30 cellular contexts compared by ENCODE assay signal in genomic region chr7:121488251-121488650, GRCh38.
"Had no signal": no experiment of that assay in that cellular context is flagged by ENCODE, and none has a peak within 500 bp of the region (broad histone marks: within the 10 kb centered on the region; RNA-seq: fewer than 3 reads in every experiment).

No MANE protein-coding gene starts in this region.

- H3K4me3 ChIP-seq: ascending aorta, esophagus muscularis mucosa, heart right ventricle, psoas muscle, sigmoid colon, tibial nerve had no signal

- H3K4me1 ChIP-seq: ascending aorta, parathyroid adenoma, psoas muscle had no signal

- H3K36me3 ChIP-seq: ascending aorta, brain microvascular endothelial cell, esophagus muscularis mucosa, heart right ventricle, sigmoid colon, tibial nerve had no signal

- DNase-seq: activated CD4-positive, alpha-beta T cell treated with anti-CD3 and anti-CD28 coated beads for 36 hours; activated CD4-positive, CD25-positive, alpha-beta regulatory T cell; activated CD8-positive, alpha-beta memory T cell treated with anti-CD3 and anti-CD28 coated beads, Interleukin-2, amount 10 ng/mL, durations not matched to agents 7 days and 5 days; activated CD8-positive, alpha-beta T cell treated with anti-CD3 and anti-CD28 coated beads, Interleukin-2, amount 10 ng/mL, durations not matched to agents 7 days and 5 days; activated naive CD4-positive, alpha-beta T cell; activated naive CD8-positive, alpha-beta T cell treated with anti-CD3 and anti-CD28 coated beads, Interleukin-2, amount 10 ng/mL, durations not matched to agents 7 days and 5 days; activated T-cell treated with anti-CD3 and anti-CD28 coated beads, Interleukin-2, amount 50 U/mL, for 48 hours; brain microvascular endothelial cell; caudate nucleus; cortex of kidney; endodermal cell; foreskin melanocyte; heart right ventricle; left ventricle myocardium superior; naive thymus-derived CD8-positive, alpha-beta T cell; nucleus accumbens; psoas muscle; sigmoid colon; stimulated activated CD4-positive, alpha-beta T cell treated with anti-CD3 and anti-CD28 coated beads, Interleukin-15, amount 100 ng/mL, for 24 hours; stimulated activated CD4-positive, alpha-beta T cell treated with anti-CD3 and anti-CD28 coated beads, Interleukin-2, amount 100 ng/mL, for 24 hours; stimulated activated naive B cell treated with anti-CD40 and anti-IgM and Interleukin-4, amounts not matched to agents 10 μg/mL and 1 μg/mL and 100 μg/mL, for 72 hours; T-cell had no signal

- H3K27me3 ChIP-seq: ascending aorta, brain microvascular endothelial cell, esophagus muscularis mucosa, heart right ventricle, sigmoid colon, tibial nerve had no signal

- H3K9ac ChIP-seq: parathyroid adenoma had no signal

- H3K4me3 Mint-ChIP-seq: activated CD4-positive, alpha-beta T cell treated with anti-CD3 and anti-CD28 coated beads for 36 hours; activated CD8-positive, alpha-beta memory T cell treated with anti-CD3 and anti-CD28 coated beads, Interleukin-2, amount 10 ng/mL, durations not matched to agents 7 days and 5 days; activated CD8-positive, alpha-beta T cell treated with anti-CD3 and anti-CD28 coated beads, Interleukin-2, amount 10 ng/mL, durations not matched to agents 7 days and 5 days; activated naive CD8-positive, alpha-beta T cell treated with anti-CD3 and anti-CD28 coated beads, Interleukin-2, amount 10 ng/mL, durations not matched to agents 7 days and 5 days; endodermal cell; mesothelial cell of epicardium; naive thymus-derived CD8-positive, alpha-beta T cell; neural crest cell; stimulated activated naive B cell treated with anti-CD40 and anti-IgM and Interleukin-4, amounts not matched to agents 10 μg/mL and 1 μg/mL and 100 μg/mL, for 72 hours; T-cell; T-helper 2 cell treated with Interferon-gamma antibody and Interleukin-4, amounts not matched to agents 5 μg/mL and 100 μg/mL, for 36 hours had no signal

- H3K9me3 Mint-ChIP-seq: activated naive CD8-positive, alpha-beta T cell treated with anti-CD3 and anti-CD28 coated beads, Interleukin-2, amount 10 ng/mL, durations not matched to agents 7 days and 5 days; activated T-helper 2 cell treated with anti-CD3 and anti-CD28 coated beads, Interferon-gamma antibody, Interleukin-2, Interleukin-4, amounts not matched to agents 10 μg/mL and 5 μg/mL and 100 μg/mL, durations not matched to agents 14 hours and 24 hours and 36 hours; endodermal cell; naive thymus-derived CD8-positive, alpha-beta T cell; neural crest cell; stimulated activated naive B cell treated with anti-CD40 and anti-IgM and Interleukin-4, amounts not matched to agents 10 μg/mL and 1 μg/mL and 100 μg/mL, for 72 hours; T-cell; T-helper 2 cell treated with Interferon-gamma antibody and Interleukin-4, amounts not matched to agents 5 μg/mL and 100 μg/mL, for 36 hours had no signal

- H3K27ac Mint-ChIP-seq: activated CD4-positive, alpha-beta T cell treated with anti-CD3 and anti-CD28 coated beads for 36 hours; activated CD8-positive, alpha-beta memory T cell treated with anti-CD3 and anti-CD28 coated beads, Interleukin-2, amount 10 ng/mL, durations not matched to agents 7 days and 5 days; activated CD8-positive, alpha-beta T cell treated with anti-CD3 and anti-CD28 coated beads, Interleukin-2, amount 10 ng/mL, durations not matched to agents 7 days and 5 days; activated naive CD8-positive, alpha-beta T cell treated with anti-CD3 and anti-CD28 coated beads, Interleukin-2, amount 10 ng/mL, durations not matched to agents 7 days and 5 days; activated T-helper 2 cell treated with anti-CD3 and anti-CD28 coated beads, Interferon-gamma antibody, Interleukin-2, Interleukin-4, amounts not matched to agents 10 μg/mL and 5 μg/mL and 100 μg/mL, durations not matched to agents 14 hours and 24 hours and 36 hours; endodermal cell; mesothelial cell of epicardium; stimulated activated naive B cell treated with anti-CD40 and anti-IgM and Interleukin-4, amounts not matched to agents 10 μg/mL and 1 μg/mL and 100 μg/mL, for 72 hours; T-cell; T-helper 2 cell treated with Interferon-gamma antibody and Interleukin-4, amounts not matched to agents 5 μg/mL and 100 μg/mL, for 36 hours had no signal

- H3K27ac ChIP-seq: ascending aorta, brain microvascular endothelial cell, esophagus muscularis mucosa, heart right ventricle, parathyroid adenoma, psoas muscle, sigmoid colon, tibial nerve had no signal

- ATAC-seq: activated CD4-positive, alpha-beta T cell treated with anti-CD3 and anti-CD28 coated beads for 36 hours; activated CD8-positive, alpha-beta memory T cell treated with anti-CD3 and anti-CD28 coated beads, Interleukin-2, amount 10 ng/mL, durations not matched to agents 7 days and 5 days; activated CD8-positive, alpha-beta T cell treated with anti-CD3 and anti-CD28 coated beads, Interleukin-2, amount 10 ng/mL, durations not matched to agents 7 days and 5 days; heart right ventricle; left ventricle myocardium superior; naive thymus-derived CD8-positive, alpha-beta T cell; psoas muscle; stimulated activated naive B cell treated with anti-CD40 and anti-IgM and Interleukin-4, amounts not matched to agents 10 μg/mL and 1 μg/mL and 100 μg/mL, for 72 hours; T-cell had no signal

- H3K79me2 ChIP-seq: parathyroid adenoma had no signal

- H3K36me3 Mint-ChIP-seq: activated naive CD8-positive, alpha-beta T cell treated with anti-CD3 and anti-CD28 coated beads, Interleukin-2, amount 10 ng/mL, durations not matched to agents 7 days and 5 days; mesothelial cell of epicardium; naive thymus-derived CD8-positive, alpha-beta T cell; stimulated activated naive B cell treated with anti-CD40 and anti-IgM and Interleukin-4, amounts not matched to agents 10 μg/mL and 1 μg/mL and 100 μg/mL, for 72 hours; T-cell had no signal

- H3K9me3 ChIP-seq: ascending aorta, esophagus muscularis mucosa, heart right ventricle, psoas muscle, sigmoid colon, tibial nerve had no signal

- H2AFZ ChIP-seq: parathyroid adenoma had no signal

- H3K4me1 Mint-ChIP-seq: activated naive CD8-positive, alpha-beta T cell treated with anti-CD3 and anti-CD28 coated beads, Interleukin-2, amount 10 ng/mL, durations not matched to agents 7 days and 5 days; endodermal cell; naive thymus-derived CD8-positive, alpha-beta T cell; stimulated activated naive B cell treated with anti-CD40 and anti-IgM and Interleukin-4, amounts not matched to agents 10 μg/mL and 1 μg/mL and 100 μg/mL, for 72 hours had no signal
